24 cellular contexts compared by ENCODE assay signal in the genomic region with DNA sequence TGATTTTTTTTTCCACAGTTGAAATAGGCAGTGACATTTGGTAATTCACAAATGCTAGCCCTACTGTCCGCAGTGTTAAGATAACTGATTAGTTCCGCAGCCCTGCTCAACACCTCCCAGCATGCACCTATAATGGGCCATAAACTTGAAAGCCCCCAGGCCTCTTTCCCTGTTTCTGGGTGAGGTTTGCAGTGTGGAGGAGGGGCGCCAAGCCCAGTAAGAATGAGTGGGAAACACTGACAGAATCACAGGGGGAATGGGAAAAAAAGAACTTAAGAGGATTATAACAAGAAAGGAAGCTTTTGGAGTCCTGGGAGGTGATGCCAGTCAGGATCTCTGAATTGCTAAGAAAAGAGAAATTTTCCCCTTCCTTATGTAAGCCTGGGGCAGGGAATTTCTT. TPM values are rescaled to one million over a fixed set of nuclear protein-coding genes. Genes with fewer than 3 reads are reported as not detected.
"Had no signal": no experiment of that assay in that cellular context is flagged by ENCODE, and none has a peak within 500 bp of the region (broad histone marks: within the 10 kb centered on the region; RNA-seq: fewer than 3 reads in every experiment).

No MANE protein-coding gene starts in this region.

- H3K4me1 Mint-ChIP-seq: activated naive CD4-positive, alpha-beta T cell treated with anti-CD3 and anti-CD28 coated beads, Interleukin-2, amount 10 ng/mL, durations not matched to agents 7 days and 5 days; naive thymus-derived CD8-positive, alpha-beta T cell; stimulated activated naive CD8-positive, alpha-beta T cell treated with anti-CD3 and anti-CD28 coated beads, Interleukin-15, amount 100 ng/mL, for 72 hours had no signal

- H3K27me3 Mint-ChIP-seq: activated naive CD4-positive, alpha-beta T cell treated with anti-CD3 and anti-CD28 coated beads, Interleukin-2, amount 10 ng/mL, durations not matched to agents 7 days and 5 days had no signal

- H3K9ac ChIP-seq: parathyroid adenoma had no signal

- H3K27ac ChIP-seq: colonic mucosa, dorsolateral prefrontal cortex, heart left ventricle, lower lobe of right lung, parathyroid adenoma, right lobe of liver, skin epidermis, tibial artery had no signal

- H3K4me3 Mint-ChIP-seq: activated CD4-positive, alpha-beta memory T cell treated with anti-CD3 and anti-CD28 coated beads for 36 hours; activated naive CD4-positive, alpha-beta T cell treated with anti-CD3 and anti-CD28 coated beads, Interleukin-2, amount 10 ng/mL, durations not matched to agents 7 days and 5 days; activated T-cell treated with anti-CD3 and anti-CD28 coated beads, Interleukin-2, amount 50 U/mL, for 72 hours; naive thymus-derived CD8-positive, alpha-beta T cell; stimulated activated naive CD8-positive, alpha-beta T cell treated with anti-CD3 and anti-CD28 coated beads, Interleukin-15, amount 100 ng/mL, for 72 hours; T-helper 1 cell treated with Interleukin-12 subunit alpha and Interleukin-12 subunit beta and Interleukin-4 antibody, amounts not matched to agents 30 μg/mL and 1 μg/mL, for 36 hours had no signal

- H3K4me1 ChIP-seq: colonic mucosa, heart left ventricle, lower lobe of right lung, parathyroid adenoma, right lobe of liver, tibial artery had no signal

- H3K4me3 ChIP-seq: colonic mucosa, dorsolateral prefrontal cortex, heart left ventricle, lower lobe of right lung, right lobe of liver, skin epidermis, tibial artery had no signal

- DNase-seq: activated CD4-positive, alpha-beta memory T cell treated with anti-CD3 and anti-CD28 coated beads for 36 hours; activated CD4-positive, alpha-beta T cell treated with anti-CD3 and anti-CD28 coated beads for 48 hours; activated effector memory CD4-positive, alpha-beta T cell treated with Interleukin-2 at 50 U/mL for 16 hours; activated naive CD4-positive, alpha-beta T cell treated with anti-CD3 and anti-CD28 coated beads, Interleukin-2, amount 10 ng/mL, durations not matched to agents 7 days and 5 days; activated T-cell treated with anti-CD3 and anti-CD28 coated beads, Interleukin-2, amount 50 U/mL, for 72 hours; amygdala; colonic mucosa; dorsolateral prefrontal cortex; heart left ventricle; left colon; lower lobe of right lung; naive thymus-derived CD8-positive, alpha-beta T cell; right lobe of liver; stimulated activated CD4-positive, alpha-beta T cell treated with anti-CD3 and anti-CD28 coated beads, Interleukin-1b, Interleukin-23, amount 100 ng/mL, for 48 hours; stimulated activated naive CD8-positive, alpha-beta T cell treated with anti-CD3 and anti-CD28 coated beads, Interleukin-15, amount 100 ng/mL, for 72 hours; T1000; tibial artery had no signal

- H3K9me3 Mint-ChIP-seq: activated naive CD4-positive, alpha-beta T cell treated with anti-CD3 and anti-CD28 coated beads, Interleukin-2, amount 10 ng/mL, durations not matched to agents 7 days and 5 days; activated T-cell treated with anti-CD3 and anti-CD28 coated beads, Interleukin-2, amount 50 U/mL, for 72 hours; stimulated activated naive CD8-positive, alpha-beta T cell treated with anti-CD3 and anti-CD28 coated beads, Interleukin-15, amount 100 ng/mL, for 72 hours; T-helper 1 cell treated with Interleukin-12 subunit alpha and Interleukin-12 subunit beta and Interleukin-4 antibody, amounts not matched to agents 30 μg/mL and 1 μg/mL, for 36 hours had no signal

- H3K36me3 Mint-ChIP-seq: activated CD4-positive, alpha-beta memory T cell treated with anti-CD3 and anti-CD28 coated beads for 36 hours; activated naive CD4-positive, alpha-beta T cell treated with anti-CD3 and anti-CD28 coated beads, Interleukin-2, amount 10 ng/mL, durations not matched to agents 7 days and 5 days; naive thymus-derived CD8-positive, alpha-beta T cell had no signal

- H3K27me3 ChIP-seq: colonic mucosa, right lobe of liver, tibial artery had no signal

- H3K9me3 ChIP-seq: colonic mucosa, heart left ventricle, lower lobe of right lung, right lobe of liver, tibial artery had no signal

- H3K27ac Mint-ChIP-seq: activated CD4-positive, alpha-beta memory T cell treated with anti-CD3 and anti-CD28 coated beads for 36 hours; activated naive CD4-positive, alpha-beta T cell treated with anti-CD3 and anti-CD28 coated beads, Interleukin-2, amount 10 ng/mL, durations not matched to agents 7 days and 5 days; activated T-cell treated with anti-CD3 and anti-CD28 coated beads, Interleukin-2, amount 50 U/mL, for 72 hours; naive thymus-derived CD8-positive, alpha-beta T cell; stimulated activated naive CD8-positive, alpha-beta T cell treated with anti-CD3 and anti-CD28 coated beads, Interleukin-15, amount 100 ng/mL, for 72 hours; T-helper 1 cell treated with Interleukin-12 subunit alpha and Interleukin-12 subunit beta and Interleukin-4 antibody, amounts not matched to agents 30 μg/mL and 1 μg/mL, for 36 hours had no signal

- H3K36me3 ChIP-seq: colonic mucosa, heart left ventricle, lower lobe of right lung, right lobe of liver, tibial artery had no signal

- H2AFZ ChIP-seq: parathyroid adenoma had no signal

- H3K79me2 ChIP-seq: parathyroid adenoma had no signal

- ATAC-seq: activated T-cell treated with anti-CD3 and anti-CD28 coated beads, Interleukin-2, amount 50 U/mL, for 72 hours; heart left ventricle; left colon; lower lobe of right lung; naive thymus-derived CD8-positive, alpha-beta T cell; right lobe of liver; stimulated activated naive CD8-positive, alpha-beta T cell treated with anti-CD3 and anti-CD28 coated beads, Interleukin-15, amount 100 ng/mL, for 72 hours had no signal

RNA-seq across cellular contexts. Expression of a gene that starts 39.6 kb away (rescaled TPM):
- total RNA-seq: activated CD4-positive, alpha-beta memory T cell treated with anti-CD3 and anti-CD28 coated beads for 36 hours; activated T-cell treated with anti-CD3 and anti-CD28 coated beads, Interleukin-2, amount 50 U/mL, for 72 hours; bronchial epithelial cell; epithelial cell of proximal tubule; fibroblast of villous mesenchyme; heart left ventricle; left colon; lower lobe of right lung; naive thymus-derived CD8-positive, alpha-beta T cell; right lobe of liver; ureter had no signal
- polyA plus RNA-seq: heart left ventricle; naive thymus-derived CD8-positive, alpha-beta T cell had no signal
